In the genomic region with DNA sequence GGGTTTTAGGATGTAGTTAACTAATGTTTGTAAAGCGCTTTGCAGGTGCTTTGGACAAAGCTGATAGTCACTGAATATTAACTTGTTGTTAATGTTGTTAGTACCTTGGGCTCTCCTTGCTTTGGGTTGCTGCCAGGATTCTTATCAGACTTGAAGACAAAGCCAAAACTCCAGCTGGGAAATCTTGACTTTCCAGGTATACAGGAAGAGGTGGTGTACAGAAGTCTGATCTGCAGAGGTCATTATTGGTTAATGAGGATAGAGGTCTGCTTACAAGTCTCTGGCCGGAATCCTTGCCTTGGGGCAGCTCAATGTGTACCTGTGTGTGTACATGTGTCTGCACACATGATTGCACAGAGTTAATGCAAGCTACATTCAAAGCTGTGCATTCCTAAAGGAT, we compare ENCODE assay signal across 26 cellular contexts.
"Had no signal": no experiment of that assay in that cellular context is flagged by ENCODE, and none has a peak within 500 bp of the region (broad histone marks: within the 10 kb centered on the region; RNA-seq: fewer than 3 reads in every experiment).

No MANE protein-coding gene starts in this region.

- FAIRE-seq: astrocyte, endometrium, endothelial cell of umbilical vein had no signal

- H3K4me1 ChIP-seq: colonic mucosa had no signal

- H3K27me3 ChIP-seq: colonic mucosa had no signal

- H3K27ac ChIP-seq: colonic mucosa, epithelial cell of prostate, esophagus squamous epithelium, gastroesophageal sphincter, heart right ventricle had no signal

- DNase-seq: activated CD4-positive, alpha-beta memory T cell treated with anti-CD3 and anti-CD28 coated beads, Interleukin-2, amount 10 ng/mL, durations not matched to agents 7 days and 5 days; activated CD4-positive, alpha-beta T cell treated with anti-CD3 and anti-CD28 coated beads for 1 hour; activated CD4-positive, alpha-beta T cell treated with anti-CD3 and anti-CD28 coated beads for 4 hours; activated CD4-positive, alpha-beta T cell treated with anti-CD3 and anti-CD28 coated beads, Interleukin-2, amount 10 ng/mL, durations not matched to agents 7 days and 5 days; activated CD4-positive, alpha-beta T cell treated with anti-CD3 and anti-CD28 coated beads, Interleukin-2, amount 50 U/mL, for 4 hours; activated CD8-positive, alpha-beta memory T cell treated with anti-CD3 and anti-CD28 coated beads, Interleukin-2, amount 50 U/mL, for 48 hours; activated gamma-delta T cell; activated naive CD4-positive, alpha-beta T cell; activated naive CD4-positive, alpha-beta T cell treated with anti-CD3 and anti-CD28 coated beads, Interleukin-2, amount 50 U/mL, for 16 hours; activated T-cell treated with anti-CD3 and anti-CD28 coated beads for 4 hours; activated T-cell treated with anti-CD3 and anti-CD28 coated beads, Interleukin-2, amount 50 U/mL, for 24 hours; activated T-cell treated with anti-CD3 and anti-CD28 coated beads, Interleukin-2, amount 50 U/mL, for 72 hours; amniotic stem cell; anterior cingulate cortex; caudate nucleus; colonic mucosa; effector CD8-positive, alpha-beta T cell; esophagus squamous epithelium; foreskin melanocyte; heart right ventricle; T-helper 2 cell had no signal

- H3K4me3 ChIP-seq: colonic mucosa, esophagus squamous epithelium, gastroesophageal sphincter, heart right ventricle had no signal

- H3K36me3 ChIP-seq: colonic mucosa, esophagus squamous epithelium, gastroesophageal sphincter, heart right ventricle had no signal

- H3K9me3 ChIP-seq: colonic mucosa had no signal
